In genomic region chr17:48624544-48625501, GRCh38 we compare ENCODE assay signal across 8 cellular contexts. TPM values are rescaled to one million over a fixed set of nuclear protein-coding genes. Genes with fewer than 3 reads are reported as not detected.
DNase-seq lines count a peak whose midpoint lies in the region; ATAC-seq, FAIRE-seq and TF ChIP-seq lines count a peak whose summit lies in the region.

No MANE protein-coding gene starts in this region.

- H3K9me3 ChIP-seq in upper lobe of left lung, result no peaks in the 10 kb centered on the region

- ATAC-seq in HG02759 (IDR thresholded peaks at IDR 0.05; ENCODE audit: unreplicated experiment) (peak; percentile 19), upper lobe of left lung (ENCODE audit: low FRiP score in 2 of 2) (peak in 1 of 2 donors; percentile 44), GM19324 (IDR thresholded peaks at IDR 0.05; ENCODE audit: low FRiP score, unreplicated experiment) (no peak)

- H3K4me3 ChIP-seq in AG04449 (ENCODE audit: low read depth, low read length), result peak overlapping the region; percentile 51
- H3K4me3 ChIP-seq in upper lobe of left lung, result peak overlapping the region in 3 of 4 donors; percentile 22 to 42 (median 38)

- CTCF ChIA-PET in AG04449 (lab: Yijun Ruan, JAX), result interaction anchor here (0.8 to 12.1 kb wide), 14 partner anchors 8 to 365 kb away, joined by 3 to 185 read pairs (median 7); partner anchors contain the start of gene HOXB8

- H3K27ac ChIP-seq in upper lobe of left lung, result no peak overlapping the region

- TF ChIP-seq CTCF in AG04449 (IDR thresholded peaks at IDR 0.05; ENCODE audit: insufficient read depth, low read length, missing control alignments), result no peak
- TF ChIP-seq CTCF in upper lobe of left lung (IDR thresholded peaks at IDR 0.05), result no peak
- TF ChIP-seq CTCF in GM20000 (IDR thresholded peaks at IDR 0.05; ENCODE audit: extremely low read depth, missing control alignments), result no peak
- no peak for TF ChIP-seq CTCF in D721Med (IDR thresholded peaks at IDR 0.05; ENCODE audit: insufficient read depth, missing control alignments)

- peaks cover 24 to 27% (median 24%) of the 10 kb centered on the region in 4 donors for H3K4me1 ChIP-seq in upper lobe of left lung

- TF ChIP-seq EP300 in upper lobe of left lung (IDR thresholded peaks at IDR 0.05), result no peak

- peaks cover 6 to 89% (median 59%) of the 10 kb centered on the region in 4 donors for H3K27me3 ChIP-seq in upper lobe of left lung

- POLR2A ChIA-PET in AG04449 (lab: Yijun Ruan, JAX), result interaction anchor here (0.5 to 1.1 kb wide), 3 partner anchors 11 to 44 kb away, joined by 3 to 4 read pairs (median 3); no protein-coding TSS in a partner anchor

- no peak for TF ChIP-seq POLR2A in upper lobe of left lung (IDR thresholded peaks at IDR 0.05)

- no peak for FAIRE-seq in D721Med (lab: Jason Lieb, UNC)

- no peak for DNase-seq in AG04449 (ENCODE audit: low read depth, low spot score)
- peak; percentile 40 for DNase-seq in activated naive CD4-positive, alpha-beta T cell treated with anti-CD3 and anti-CD28 coated beads, Interleukin-2, amount 50 U/mL, for 16 hours
- peak; percentile 47 for DNase-seq in kidney tubule cell (ENCODE audit: low spot score)
- peak in 1 of 2 donors; percentile 79 for DNase-seq in upper lobe of left lung
- DNase-seq in GM20000 (ENCODE audit: low spot score), result no peak
- DNase-seq in D721Med (ENCODE audit: insufficient read length, low spot score), result no peak

- no peaks in the 10 kb centered on the region for H3K36me3 ChIP-seq in upper lobe of left lung

- 3 to 9% methylated on average over 6 to 64 of the region's 67 CpGs for WGBS in upper lobe of left lung, 2 donors

RNA-seq across cellular contexts. Expression of gene HOXB9, which starts 1.3 kb away (rescaled TPM):
- under 1 TPM in 3 of 6 donors, not detected in 3; 0.20 to 0.30 (median 0.29) TPM for total RNA-seq in upper lobe of left lung

RNA-seq across cellular contexts. Expression of gene HOXB8, which starts 9.7 kb away (rescaled TPM):
- under 1 TPM in 2 of 6 donors, not detected in 4; 0.23 to 0.27 TPM for total RNA-seq in upper lobe of left lung

RNA-seq across cellular contexts. Expression of gene HOXB7, which starts 14.0 kb away (rescaled TPM):
- total RNA-seq in upper lobe of left lung, result 1 to 10 TPM in 5 of 6 donors, not detected in 1; 1.1 to 3.7 (median 1.3) TPM

RNA-seq across cellular contexts. Expression of gene HOXB6, which starts 20.0 kb away (rescaled TPM):
- total RNA-seq in upper lobe of left lung, result 10 to 100 TPM in 2 of 6 donors, 1 to 10 TPM in 4; 1.1 to 11.3 (median 7.0) TPM

RNA-seq across cellular contexts. Expression of gene HOXB5, which starts 31.2 kb away (rescaled TPM):
- total RNA-seq in upper lobe of left lung, result 1 to 10 TPM in 4 of 6 donors, under 1 TPM in 2; 0.39 to 5.0 (median 1.5) TPM

Comparison
In these comparisons a context has a peak if more than half of its experiments do, and no peak if none do; other contexts are left out.
1. DNase-seq: peak in activated naive CD4-positive, alpha-beta T cell treated with anti-CD3 and anti-CD28 coated beads, Interleukin-2, amount 50 U/mL, for 16 hours (single experiment) and kidney tubule cell (single experiment); none in AG04449 (single experiment), GM20000 (single experiment) and D721Med (single experiment).